In genomic region chr22:26555478-26555877, GRCh38 we compare ENCODE assay signal across 1 cellular context.
TF ChIP-seq lines count a peak whose summit lies in the region.

No MANE protein-coding gene starts in this region.

TF ChIP-seq in WTC11, 78 proteins besides CTCF, POLR2A, EP300 and RAD21 (continued from another document):
- TF ChIP-seq, protein P1, sequence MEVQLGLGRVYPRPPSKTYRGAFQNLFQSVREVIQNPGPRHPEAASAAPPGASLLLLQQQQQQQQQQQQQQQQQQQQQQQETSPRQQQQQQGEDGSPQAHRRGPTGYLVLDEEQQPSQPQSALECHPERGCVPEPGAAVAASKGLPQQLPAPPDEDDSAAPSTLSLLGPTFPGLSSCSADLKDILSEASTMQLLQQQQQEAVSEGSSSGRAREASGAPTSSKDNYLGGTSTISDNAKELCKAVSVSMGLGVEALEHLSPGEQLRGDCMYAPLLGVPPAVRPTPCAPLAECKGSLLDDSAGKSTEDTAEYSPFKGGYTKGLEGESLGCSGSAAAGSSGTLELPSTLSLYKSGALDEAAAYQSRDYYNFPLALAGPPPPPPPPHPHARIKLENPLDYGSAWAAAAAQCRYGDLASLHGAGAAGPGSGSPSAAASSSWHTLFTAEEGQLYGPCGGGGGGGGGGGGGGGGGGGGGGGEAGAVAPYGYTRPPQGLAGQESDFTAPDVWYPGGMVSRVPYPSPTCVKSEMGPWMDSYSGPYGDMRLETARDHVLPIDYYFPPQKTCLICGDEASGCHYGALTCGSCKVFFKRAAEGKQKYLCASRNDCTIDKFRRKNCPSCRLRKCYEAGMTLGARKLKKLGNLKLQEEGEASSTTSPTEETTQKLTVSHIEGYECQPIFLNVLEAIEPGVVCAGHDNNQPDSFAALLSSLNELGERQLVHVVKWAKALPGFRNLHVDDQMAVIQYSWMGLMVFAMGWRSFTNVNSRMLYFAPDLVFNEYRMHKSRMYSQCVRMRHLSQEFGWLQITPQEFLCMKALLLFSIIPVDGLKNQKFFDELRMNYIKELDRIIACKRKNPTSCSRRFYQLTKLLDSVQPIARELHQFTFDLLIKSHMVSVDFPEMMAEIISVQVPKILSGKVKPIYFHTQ (CRISPR knock-in tag; IDR thresholded peaks at IDR 0.05): no peak
- TF ChIP-seq GRHL2 (CRISPR knock-in tag; IDR thresholded peaks at IDR 0.05; ENCODE audit: insufficient replicate concordance, severe bottlenecking) (no peak), ZNF317 (CRISPR knock-in tag; IDR thresholded peaks at IDR 0.05; ENCODE audit: borderline replicate concordance, low read depth) (peak; percentile 91), PREB (CRISPR knock-in tag; IDR thresholded peaks at IDR 0.05; ENCODE audit: borderline replicate concordance) (no peak), ZNF232 (CRISPR knock-in tag; IDR thresholded peaks at IDR 0.05) (no peak), SOX15 (CRISPR knock-in tag; IDR thresholded peaks at IDR 0.05) (no peak), ZNF138 (CRISPR knock-in tag; conservative IDR thresholded peaks at IDR 0.05) (no peak), ZBTB43 (CRISPR knock-in tag; IDR thresholded peaks at IDR 0.05) (peak; percentile 82; the same call in 1 of the 2 replicates), GABPB1 (CRISPR knock-in tag; IDR thresholded peaks at IDR 0.05) (no peak)
- TF ChIP-seq, protein P2, sequence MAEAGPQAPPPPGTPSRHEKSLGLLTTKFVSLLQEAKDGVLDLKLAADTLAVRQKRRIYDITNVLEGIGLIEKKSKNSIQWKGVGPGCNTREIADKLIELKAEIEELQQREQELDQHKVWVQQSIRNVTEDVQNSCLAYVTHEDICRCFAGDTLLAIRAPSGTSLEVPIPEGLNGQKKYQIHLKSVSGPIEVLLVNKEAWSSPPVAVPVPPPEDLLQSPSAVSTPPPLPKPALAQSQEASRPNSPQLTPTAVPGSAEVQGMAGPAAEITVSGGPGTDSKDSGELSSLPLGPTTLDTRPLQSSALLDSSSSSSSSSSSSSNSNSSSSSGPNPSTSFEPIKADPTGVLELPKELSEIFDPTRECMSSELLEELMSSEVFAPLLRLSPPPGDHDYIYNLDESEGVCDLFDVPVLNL (CRISPR knock-in tag; IDR thresholded peaks at IDR 0.05; ENCODE audit: borderline replicate concordance, low read depth): no peak
- TF ChIP-seq, protein P3, sequence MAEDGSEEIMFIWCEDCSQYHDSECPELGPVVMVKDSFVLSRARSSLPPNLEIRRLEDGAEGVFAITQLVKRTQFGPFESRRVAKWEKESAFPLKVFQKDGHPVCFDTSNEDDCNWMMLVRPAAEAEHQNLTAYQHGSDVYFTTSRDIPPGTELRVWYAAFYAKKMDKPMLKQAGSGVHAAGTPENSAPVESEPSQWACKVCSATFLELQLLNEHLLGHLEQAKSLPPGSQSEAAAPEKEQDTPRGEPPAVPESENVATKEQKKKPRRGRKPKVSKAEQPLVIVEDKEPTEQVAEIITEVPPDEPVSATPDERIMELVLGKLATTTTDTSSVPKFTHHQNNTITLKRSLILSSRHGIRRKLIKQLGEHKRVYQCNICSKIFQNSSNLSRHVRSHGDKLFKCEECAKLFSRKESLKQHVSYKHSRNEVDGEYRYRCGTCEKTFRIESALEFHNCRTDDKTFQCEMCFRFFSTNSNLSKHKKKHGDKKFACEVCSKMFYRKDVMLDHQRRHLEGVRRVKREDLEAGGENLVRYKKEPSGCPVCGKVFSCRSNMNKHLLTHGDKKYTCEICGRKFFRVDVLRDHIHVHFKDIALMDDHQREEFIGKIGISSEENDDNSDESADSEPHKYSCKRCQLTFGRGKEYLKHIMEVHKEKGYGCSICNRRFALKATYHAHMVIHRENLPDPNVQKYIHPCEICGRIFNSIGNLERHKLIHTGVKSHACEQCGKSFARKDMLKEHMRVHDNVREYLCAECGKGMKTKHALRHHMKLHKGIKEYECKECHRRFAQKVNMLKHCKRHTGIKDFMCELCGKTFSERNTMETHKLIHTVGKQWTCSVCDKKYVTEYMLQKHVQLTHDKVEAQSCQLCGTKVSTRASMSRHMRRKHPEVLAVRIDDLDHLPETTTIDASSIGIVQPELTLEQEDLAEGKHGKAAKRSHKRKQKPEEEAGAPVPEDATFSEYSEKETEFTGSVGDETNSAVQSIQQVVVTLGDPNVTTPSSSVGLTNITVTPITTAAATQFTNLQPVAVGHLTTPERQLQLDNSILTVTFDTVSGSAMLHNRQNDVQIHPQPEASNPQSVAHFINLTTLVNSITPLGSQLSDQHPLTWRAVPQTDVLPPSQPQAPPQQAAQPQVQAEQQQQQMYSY (CRISPR knock-in tag; IDR thresholded peaks at IDR 0.05): no peak
